In the genomic region with DNA sequence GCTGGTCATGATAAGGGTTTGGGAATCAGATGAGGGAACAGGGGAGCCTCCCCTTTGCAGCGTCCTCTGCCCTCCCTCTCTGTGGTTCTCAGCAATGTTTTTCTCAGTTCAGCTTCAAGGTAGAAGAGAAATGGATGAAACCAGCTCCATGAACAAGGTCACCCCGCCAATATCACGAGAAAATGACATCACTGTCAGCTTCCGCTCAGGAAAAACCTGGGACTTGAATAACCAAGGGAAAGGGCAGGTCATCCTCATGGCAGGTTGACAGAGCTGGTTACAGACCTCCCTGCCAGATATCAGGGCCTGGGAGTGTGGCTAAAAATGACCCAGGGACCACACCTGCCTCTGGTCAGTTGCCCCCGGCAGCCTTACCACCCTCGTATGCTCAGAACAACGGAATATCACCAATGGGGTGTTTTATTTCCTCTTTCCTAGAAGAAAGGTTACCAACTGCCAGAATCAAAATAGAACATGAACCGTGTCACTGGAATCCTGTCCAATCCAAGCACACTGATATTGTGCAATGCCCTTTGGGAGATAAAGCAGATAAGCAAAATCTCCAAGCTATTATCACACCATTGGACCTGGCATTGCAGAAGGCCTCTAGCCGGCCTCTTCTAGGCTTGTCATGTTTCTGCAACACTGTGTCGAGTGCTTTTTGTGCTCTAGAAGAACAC, we compare ENCODE assay signal across 1 cellular context.
TF ChIP-seq lines count a peak whose summit lies in the region.

No MANE protein-coding gene starts in this region.

TF ChIP-seq in K562, 482 proteins besides CTCF, POLR2A, EP300 and RAD21 (continued from another document and continues in another):
- TF ChIP-seq SMARCC2 (IDR thresholded peaks at IDR 0.05; ENCODE audit: low read depth) (0 out of 2 replicates have a peak, but pooled peaks have one; percentile 48), ZNF324 (CRISPR knock-in tag; IDR thresholded peaks at IDR 0.05) (no peak), ZFP36 (IDR thresholded peaks at IDR 0.05; ENCODE audit: low read depth, low read length, partially characterized antibody) (no peak), MYC (IDR thresholded peaks at IDR 0.05; ENCODE audit: low read depth, low read length) (peak; percentile 75), MYC (CRISPR knock-in tag; IDR thresholded peaks at IDR 0.05; ENCODE audit: borderline replicate concordance, low read depth) (no peak), RBBP5 (IDR thresholded peaks at IDR 0.05; ENCODE audit: borderline replicate concordance, insufficient read depth, low read length, poor library complexity, severe bottlenecking) (no peak), HDAC8 (tag; IDR thresholded peaks at IDR 0.05) (no peak), TSHZ1 (CRISPR knock-in tag; IDR thresholded peaks at IDR 0.05) (no peak), ZNF57 (CRISPR knock-in tag; IDR thresholded peaks at IDR 0.05) (no peak), NCOA6 (IDR thresholded peaks at IDR 0.05) (no peak), PATZ1 (CRISPR knock-in tag; IDR thresholded peaks at IDR 0.05; ENCODE audit: borderline replicate concordance) (no peak), MED1 (CRISPR knock-in tag; IDR thresholded peaks at IDR 0.05; ENCODE audit: borderline replicate concordance) (no peak), BRF2 (IDR thresholded peaks at IDR 0.05; ENCODE audit: borderline replicate concordance, insufficient read depth, insufficient read length) (no peak), RBM14 (IDR thresholded peaks at IDR 0.05; ENCODE audit: borderline replicate concordance, insufficient read depth, low read depth, low read length) (no peak), JUN (IDR thresholded peaks at IDR 0.05; ENCODE audit: borderline replicate concordance, low read depth, low read length) (0 out of 2 replicates have a peak, but pooled peaks have one; percentile 31), JUN (CRISPR knock-in tag; IDR thresholded peaks at IDR 0.05; ENCODE audit: borderline replicate concordance) (no peak), ZNF274 (IDR thresholded peaks at IDR 0.05; ENCODE audit: borderline replicate concordance, low read depth, low read length) (no peak), ZNF318 (IDR thresholded peaks at IDR 0.05; ENCODE audit: borderline replicate concordance in 1 of 2, low read depth in 1 of 2) (peak in 1 of 2 experiments; percentile 52; a peak in 1 of 4 replicates), SREBF1 (IDR thresholded peaks at IDR 0.05; ENCODE audit: borderline replicate concordance, low read depth, low read length) (0 out of 2 replicates have a peak, but pooled peaks have one; percentile 31), ZNF224 (CRISPR knock-in tag; IDR thresholded peaks at IDR 0.05) (no peak), NFYB (IDR thresholded peaks at IDR 0.05; ENCODE audit: extremely low read depth, insufficient read length) (peak; percentile 63), SAFB2 (IDR thresholded peaks at IDR 0.05; ENCODE audit: borderline replicate concordance, low read depth, low read length, severe bottlenecking) (no peak), TSC22D4 (tag; IDR thresholded peaks at IDR 0.05) (no peak), ZNF586 (CRISPR knock-in tag; conservative IDR thresholded peaks at IDR 0.05) (no peak), ETV1 (tag; conservative IDR thresholded peaks at IDR 0.05; ENCODE audit: low read depth) (no peak), ADNP (tag; IDR thresholded peaks at IDR 0.05) (0 out of 2 replicates have a peak, but pooled peaks have one; percentile 4), THRA (IDR thresholded peaks at IDR 0.05) (no peak), HMGN3 (IDR thresholded peaks at IDR 0.05; ENCODE audit: borderline replicate concordance, extremely low read depth, insufficient read length, low read depth, low read length) (no peak), ZFP91 (CRISPR knock-in tag; IDR thresholded peaks at IDR 0.05) (no peak), ZNF282 (CRISPR knock-in tag; IDR thresholded peaks at IDR 0.05) (no peak), ZNF507 (tag; conservative IDR thresholded peaks at IDR 0.05) (no peak), MLX (CRISPR knock-in tag; conservative IDR thresholded peaks at IDR 0.05) (no peak), HMGXB4 (CRISPR knock-in tag; IDR thresholded peaks at IDR 0.05) (no peak), HNRNPUL1 (IDR thresholded peaks at IDR 0.05; ENCODE audit: low read length) (no peak), MTA2 (IDR thresholded peaks at IDR 0.05; ENCODE audit: low read depth) (no peak), ZNF140 (CRISPR knock-in tag; IDR thresholded peaks at IDR 0.05) (no peak)
